Comparison of ENCODE assay signal across 11 cellular contexts in the genomic region with DNA sequence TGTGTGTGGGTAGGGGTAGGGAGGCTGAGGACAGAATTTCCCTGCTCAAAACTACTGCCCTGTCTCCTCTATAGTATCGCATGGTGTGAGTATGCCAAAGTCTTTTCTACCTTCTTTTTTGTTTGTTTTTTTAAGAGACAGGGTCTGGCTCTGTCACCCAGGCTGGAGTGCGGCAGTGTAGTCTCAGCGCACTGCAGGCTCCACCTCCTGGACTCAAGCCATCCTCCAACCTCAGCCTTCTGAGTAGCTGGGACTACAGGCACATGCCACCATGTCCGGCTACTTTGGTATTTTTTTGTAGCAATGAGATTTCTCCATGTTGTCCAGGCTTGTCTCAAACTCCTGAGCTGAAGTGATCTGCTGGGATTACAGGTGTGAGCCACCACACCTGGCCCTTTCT. TPM values are rescaled to one million over a fixed set of nuclear protein-coding genes. Genes with fewer than 3 reads are reported as not detected.
DNase-seq lines count a peak whose midpoint lies in the region; ATAC-seq and TF ChIP-seq lines count a peak whose summit lies in the region.
"Had no signal": no experiment of that assay in that cellular context is flagged by ENCODE, and none has a peak within 500 bp of the region (broad histone marks: within the 10 kb centered on the region; RNA-seq: fewer than 3 reads in every experiment).

No MANE protein-coding gene starts in this region.

- no peak for ATAC-seq in GM19452 (IDR thresholded peaks at IDR 0.05; ENCODE audit: unreplicated experiment)

- H3K9me3 ChIP-seq in fibroblast of lung (ENCODE audit: control insufficient read depth, insufficient read depth, low read depth, low read length): no peaks in the 10 kb centered on the region
- no peaks in the 10 kb centered on the region for H3K9me3 ChIP-seq in smooth muscle cell (replicated peaks; ENCODE audit: low read depth)
- no peaks in the 10 kb centered on the region for H3K9me3 ChIP-seq in Peyer's patch

- intact Hi-C loops in activated CD4-positive, alpha-beta memory T cell treated with anti-CD3 and anti-CD28 coated beads for 36 hours (cut with micrococcal nuclease): no loop called here

- POLR2A ChIA-PET in activated CD4-positive, alpha-beta memory T cell treated with anti-CD3 and anti-CD28 coated beads for 36 hours (lab: Charles Lee): no interaction called here

- peak overlapping the region; percentile 38 for H3K4me2 ChIP-seq in fibroblast of lung (ENCODE audit: extremely low read depth, insufficient read depth, low read length)
- peak overlapping the region; percentile 92 for H3K4me2 ChIP-seq in smooth muscle cell

- H3K79me2 ChIP-seq in fibroblast of lung (ENCODE audit: control insufficient read depth, insufficient read depth, low read length) (peaks cover 34% of the 10 kb centered on the region), smooth muscle cell (ENCODE audit: low read depth) (peaks cover 45% of the 10 kb centered on the region)

- 98% methylated on average over 4 of the region's 4 CpGs for WGBS in smooth muscle cell (ENCODE audit: low lambda C conversion rate)

- H3K9me3 Mint-ChIP-seq in activated naive CD4-positive, alpha-beta T cell treated with anti-CD3 and anti-CD28 coated beads, Interleukin-2, amount 50 U/mL, for 24 hours: no peaks in the 10 kb centered on the region
- H3K9me3 Mint-ChIP-seq in activated CD4-positive, alpha-beta memory T cell treated with anti-CD3 and anti-CD28 coated beads for 36 hours: no peaks in the 10 kb centered on the region

- CTCF ChIA-PET in activated CD4-positive, alpha-beta memory T cell treated with anti-CD3 and anti-CD28 coated beads for 36 hours (lab: Charles Lee): interaction anchor here (1.1 to 1.3 kb wide), 2 partner anchors 15 to 59 kb away, joined by 3 to 5 read pairs; partner anchors contain the start of gene REEP5

- H3K36me3 ChIP-seq in fibroblast of lung (ENCODE audit: control insufficient read depth, insufficient read depth, low read length): peaks cover 6% of the 10 kb centered on the region
- H3K36me3 ChIP-seq in smooth muscle cell (ENCODE audit: low read depth): peaks cover 6% of the 10 kb centered on the region
- peaks cover 0 to 51% (median 0%) of the 10 kb centered on the region in 3 donors for H3K36me3 ChIP-seq in Peyer's patch

- no peaks in the 10 kb centered on the region for H4K20me1 ChIP-seq in fibroblast of lung (ENCODE audit: control insufficient read depth, extremely low read depth, insufficient read depth, low read length)
- H4K20me1 ChIP-seq in smooth muscle cell (ENCODE audit: low read depth): peaks cover 27% of the 10 kb centered on the region

- peaks cover 4% of the 10 kb centered on the region for H3F3A ChIP-seq in smooth muscle cell (ENCODE audit: low read depth)

- TF ChIP-seq CTCF in fibroblast of lung (conservative IDR thresholded peaks at IDR 0.05 in 1 of 2, IDR thresholded peaks at IDR 0.05 in 1 of 2; ENCODE audit: low read depth in 1 of 2, low read length in 2 of 2) (no peak), smooth muscle cell (IDR thresholded peaks at IDR 0.05; ENCODE audit: borderline replicate concordance, insufficient read depth, poor library complexity, severe bottlenecking) (no peak), Peyer's patch (IDR thresholded peaks at IDR 0.05) (no peak)

- peak overlapping the region; percentile 84 for H3K27ac Mint-ChIP-seq in activated naive CD4-positive, alpha-beta T cell treated with anti-CD3 and anti-CD28 coated beads, Interleukin-2, amount 50 U/mL, for 24 hours
- peak overlapping the region; percentile 62 for H3K27ac Mint-ChIP-seq in activated CD4-positive, alpha-beta memory T cell treated with anti-CD3 and anti-CD28 coated beads for 36 hours

- no peak for DNase-seq in activated naive CD4-positive, alpha-beta T cell treated with Interleukin-2 at 50 U/mL for 16 hours
- DNase-seq in activated CD4-positive, alpha-beta memory T cell treated with anti-CD3 and anti-CD28 coated beads for 36 hours: no peak
- DNase-seq in fibroblast of lung (ENCODE audit: low read depth in 2 of 2): peak in 1 of 2 donors; percentile 32
- no peak for DNase-seq in smooth muscle cell (lab: John Stamatoyannopoulos, UW; ENCODE audit: unreplicated experiment)
- no peak for DNase-seq in Peyer's patch
- DNase-seq in AG20443 (ENCODE audit: low spot score): no peak
- DNase-seq: H7, NCI-H524 had no signal

- no peak for TF ChIP-seq POLR2A in Peyer's patch (IDR thresholded peaks at IDR 0.05)

- H3K4me1 Mint-ChIP-seq in activated naive CD4-positive, alpha-beta T cell treated with anti-CD3 and anti-CD28 coated beads, Interleukin-2, amount 50 U/mL, for 24 hours: peaks cover 39% of the 10 kb centered on the region
- peaks cover 51% of the 10 kb centered on the region for H3K4me1 Mint-ChIP-seq in activated CD4-positive, alpha-beta memory T cell treated with anti-CD3 and anti-CD28 coated beads for 36 hours (ENCODE audit: low read depth)

- H3K9ac ChIP-seq in fibroblast of lung (ENCODE audit: insufficient read depth, low read length) (no peak overlapping the region), smooth muscle cell (ENCODE audit: low read depth) (no peak overlapping the region)

- H3K4me3 ChIP-seq in fibroblast of lung (replicated peaks in 1 of 4; ENCODE audit: control extremely low read depth in 1 of 4, insufficient read depth in 1 of 4, low read depth in 3 of 4, low read length in 4 of 4) (peak overlapping the region in 1 of 4 experiments; percentile 30), smooth muscle cell (no peak overlapping the region), Peyer's patch (no peak overlapping the region)

- no peaks in the 10 kb centered on the region for H3K27me3 Mint-ChIP-seq in activated naive CD4-positive, alpha-beta T cell treated with anti-CD3 and anti-CD28 coated beads, Interleukin-2, amount 50 U/mL, for 24 hours
- H3K27me3 Mint-ChIP-seq in activated CD4-positive, alpha-beta memory T cell treated with anti-CD3 and anti-CD28 coated beads for 36 hours: no peaks in the 10 kb centered on the region

- H3K27ac ChIP-seq in fibroblast of lung (ENCODE audit: insufficient read depth, low read length): no peak overlapping the region
- no peak overlapping the region for H3K27ac ChIP-seq in smooth muscle cell (ENCODE audit: low read depth)
- no peak overlapping the region for H3K27ac ChIP-seq in Peyer's patch
- H3K27ac ChIP-seq: SK-N-MC had no signal

- H3K36me3 Mint-ChIP-seq in activated naive CD4-positive, alpha-beta T cell treated with anti-CD3 and anti-CD28 coated beads, Interleukin-2, amount 50 U/mL, for 24 hours: peaks cover 7% of the 10 kb centered on the region
- peaks cover 31% of the 10 kb centered on the region for H3K36me3 Mint-ChIP-seq in activated CD4-positive, alpha-beta memory T cell treated with anti-CD3 and anti-CD28 coated beads for 36 hours

- H2AFZ ChIP-seq in fibroblast of lung (ENCODE audit: low read length): no peak overlapping the region
- no peak overlapping the region for H2AFZ ChIP-seq in smooth muscle cell (ENCODE audit: low read depth)

- H3K4me1 ChIP-seq in fibroblast of lung (ENCODE audit: control insufficient read depth, extremely low read depth, insufficient read depth, low read length) (peaks cover 2% of the 10 kb centered on the region), smooth muscle cell (ENCODE audit: low read depth) (peaks cover 20% of the 10 kb centered on the region), Peyer's patch (peaks cover 0 to 18% (median 2%) of the 10 kb centered on the region in 4 donors)

- no peaks in the 10 kb centered on the region for H3K27me3 ChIP-seq in fibroblast of lung (ENCODE audit: control insufficient read depth, insufficient read depth, low read length)
- no peaks in the 10 kb centered on the region for H3K27me3 ChIP-seq in smooth muscle cell (ENCODE audit: low read depth)
- H3K27me3 ChIP-seq in Peyer's patch: no peaks in the 10 kb centered on the region

- H3K4me3 Mint-ChIP-seq in activated naive CD4-positive, alpha-beta T cell treated with anti-CD3 and anti-CD28 coated beads, Interleukin-2, amount 50 U/mL, for 24 hours: peak overlapping the region; percentile 96
- H3K4me3 Mint-ChIP-seq in activated CD4-positive, alpha-beta memory T cell treated with anti-CD3 and anti-CD28 coated beads for 36 hours: no peak overlapping the region

RNA-seq across cellular contexts. Expression of gene SRP19, which starts 2.5 kb away (rescaled TPM):
- total RNA-seq in activated CD4-positive, alpha-beta memory T cell treated with anti-CD3 and anti-CD28 coated beads for 36 hours: 10 to 100 TPM; 49.1 to 51.6 TPM
- total RNA-seq in fibroblast of lung (58.0 and 58.5 TPM in 2 replicates), smooth muscle cell (157 and 170 TPM in 2 replicates), Peyer's patch (10 to 100 TPM; 15.7 to 63.7 (median 27.1) TPM)
- polyA plus RNA-seq in fibroblast of lung (109 and 118 TPM in 2 replicates), smooth muscle cell (164 and 167 TPM in 2 replicates)
- polyA plus RNA-seq in fibroblast of lung (2012): 90.0 and 107 TPM in 2 replicates
- polyA minus RNA-seq in fibroblast of lung (ENCODE audit: low replicate concordance): 1.1 TPM in 2 replicates

RNA-seq across cellular contexts. Expression of gene REEP5, which starts 58.5 kb away (rescaled TPM):
- 10 to 100 TPM; 64.6 to 67.4 TPM for total RNA-seq in activated CD4-positive, alpha-beta memory T cell treated with anti-CD3 and anti-CD28 coated beads for 36 hours
- total RNA-seq in fibroblast of lung (54.7 and 56.8 TPM in 2 replicates), smooth muscle cell (46.8 and 59.0 TPM in 2 replicates), Peyer's patch (10 to 100 TPM; 19.8 to 47.5 (median 35.6) TPM)
- polyA plus RNA-seq in fibroblast of lung (105 and 111 TPM in 2 replicates), smooth muscle cell (178 and 215 TPM in 2 replicates)
- polyA plus RNA-seq in fibroblast of lung (2012): 76.4 and 81.3 TPM in 2 replicates
- 255 and 273 TPM in 2 replicates for polyA minus RNA-seq in fibroblast of lung (ENCODE audit: low replicate concordance)
